ENCODE assay signal across 1 cellular context in the genomic region with DNA sequence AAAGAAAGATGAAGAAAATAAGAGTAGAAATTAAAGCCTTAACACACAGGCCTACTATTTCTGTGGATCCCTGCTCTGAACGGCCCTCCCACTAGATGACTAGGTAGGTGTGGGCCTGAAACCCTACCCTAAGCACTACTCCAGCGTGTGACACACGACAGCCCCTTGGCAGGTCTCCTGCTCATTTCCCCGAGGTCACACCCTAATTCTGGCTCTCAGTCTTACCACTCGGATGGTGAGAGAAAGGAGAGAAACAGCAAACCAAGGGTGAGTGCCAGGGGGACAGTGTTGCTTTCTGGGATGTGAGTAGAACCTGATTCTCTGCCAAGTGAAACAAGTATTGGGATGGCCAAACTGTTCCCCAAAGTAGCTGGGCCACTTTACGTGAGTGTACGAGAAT.
TF ChIP-seq lines count a peak whose summit lies in the region.

No MANE protein-coding gene starts in this region.

TF ChIP-seq in HEK293, 187 proteins besides CTCF, POLR2A, EP300 and RAD21 (continued from another document):
- TF ChIP-seq AEBP2 (tag by site-specific recombination; IDR thresholded peaks at IDR 0.05; ENCODE audit: borderline replicate concordance) (no peak), ZNF621 (tag by site-specific recombination; IDR thresholded peaks at IDR 0.05) (no peak), MZF1 (tag by site-specific recombination; IDR thresholded peaks at IDR 0.05; ENCODE audit: borderline replicate concordance) (0 out of 2 replicates have a peak, but pooled peaks have one; percentile 42), KLF16 (tag by site-specific recombination; IDR thresholded peaks at IDR 0.05) (no peak)
